1 cellular context compared by ENCODE assay signal in genomic region chr11:121115024-121115423, GRCh38. TPM values are rescaled to one million over a fixed set of nuclear protein-coding genes. Genes with fewer than 3 reads are reported as not detected.
"Had no signal": no experiment of that assay in that cellular context is flagged by ENCODE, and none has a peak within 500 bp of the region (broad histone marks: within the 10 kb centered on the region; RNA-seq: fewer than 3 reads in every experiment).

No MANE protein-coding gene starts in this region.

RNA-seq across cellular contexts. Expression of gene TECTA, which starts 14.0 kb away (rescaled TPM):
- total RNA-seq: ascending aorta had no signal
